In the genomic region with DNA sequence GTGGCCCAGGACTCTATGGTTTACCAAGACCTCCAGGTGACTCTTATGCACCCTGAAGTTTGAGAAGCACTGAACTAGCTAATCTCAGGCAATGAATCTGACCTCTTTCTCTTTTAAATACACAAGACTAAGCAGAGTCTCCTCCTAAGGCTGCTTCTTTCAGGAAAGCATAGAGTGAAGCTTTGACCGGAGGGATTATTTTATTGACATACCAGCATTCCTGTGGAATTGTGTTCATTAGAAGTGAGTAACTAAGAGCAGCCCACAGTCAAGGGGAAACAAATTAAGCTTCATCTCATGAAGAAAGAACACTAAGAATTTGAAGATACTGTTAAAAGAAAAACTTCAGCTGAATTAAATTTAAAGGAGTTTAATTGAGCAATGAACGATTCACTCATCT, we compare ENCODE assay signal across 18 cellular contexts.
"Had no signal": no experiment of that assay in that cellular context is flagged by ENCODE, and none has a peak within 500 bp of the region (broad histone marks: within the 10 kb centered on the region; RNA-seq: fewer than 3 reads in every experiment).

No MANE protein-coding gene starts in this region.

- H3K36me3 ChIP-seq: ascending aorta, breast epithelium, esophagus muscularis mucosa, heart left ventricle, ovary, prostate gland, tibial nerve had no signal

- H3K4me1 ChIP-seq: ascending aorta, breast epithelium, esophagus muscularis mucosa, heart left ventricle, prostate gland, tibial nerve had no signal

- ATAC-seq: activated naive CD8-positive, alpha-beta T cell treated with anti-CD3 and anti-CD28 coated beads, Interleukin-2, amount 50 U/mL, for 24 hours; heart left ventricle; left cardiac atrium; natural killer cell treated with Interleukin-12 subunit alpha and Interleukin-12 subunit beta and Interleukin-15 and Interleukin-18, amount 100 ng/mL, for 72 hours; T-helper 17 cell had no signal

- H3K4me3 ChIP-seq: ascending aorta, breast epithelium, esophagus muscularis mucosa, heart left ventricle, ovary, prostate gland, tibial nerve had no signal

- H3K27ac ChIP-seq: ascending aorta, breast epithelium, esophagus muscularis mucosa, heart left ventricle, ovary, prostate gland, tibial nerve had no signal

- H3K9me3 ChIP-seq: ascending aorta, esophagus muscularis mucosa, ovary, prostate gland had no signal

- H3K27me3 ChIP-seq: ascending aorta, breast epithelium, esophagus muscularis mucosa, heart left ventricle, ovary, tibial nerve had no signal

- DNase-seq: activated CD4-positive, alpha-beta memory T cell treated with anti-CD3 and anti-CD28 coated beads, Interleukin-2, amount 10 ng/mL, durations not matched to agents 7 days and 5 days; activated CD4-positive, alpha-beta T cell treated with anti-CD3 and anti-CD28 coated beads, Interleukin-2, amount 10 ng/mL, durations not matched to agents 24 days and 14 days; activated effector memory CD4-positive, alpha-beta T cell treated with anti-CD3 and anti-CD28 coated beads, Interleukin-2, amount 50 U/mL, for 16 hours; activated naive CD4-positive, alpha-beta T cell treated with anti-CD3 and anti-CD28 coated beads, Interleukin-2, amount 10 ng/mL, durations not matched to agents 7 days and 5 days; activated naive CD8-positive, alpha-beta T cell treated with anti-CD3 and anti-CD28 coated beads, Interleukin-2, amount 50 U/mL, for 24 hours; effector memory CD4-positive, alpha-beta T cell; heart left ventricle; islet precursor cell; left cardiac atrium; ovary; stimulated activated CD4-positive, alpha-beta T cell treated with anti-CD3 and anti-CD28 coated beads, Interleukin-12 subunit alpha, Interleukin-12 subunit beta, amount 100 ng/mL, for 4 hours; T-helper 17 cell had no signal
